In genomic region chr3:172622916-172623700, GRCh38 we compare ENCODE assay signal across 8 cellular contexts.
DNase-seq lines count a peak whose midpoint lies in the region; ATAC-seq and TF ChIP-seq lines count a peak whose summit lies in the region.

No MANE protein-coding gene starts in this region.

- 32% methylated on average over 10 of the region's 10 CpGs for WGBS in urinary bladder

- H3K4me3 Mint-ChIP-seq in T-helper 1 cell treated with Interleukin-12 subunit alpha and Interleukin-12 subunit beta and Interleukin-4 antibody, amounts not matched to agents 30 μg/mL and 1 μg/mL, for 36 hours: peak overlapping the region; percentile 44
- no peak overlapping the region for H3K4me3 Mint-ChIP-seq in memory B cell

- H3K27me3 Mint-ChIP-seq in T-helper 1 cell treated with Interleukin-12 subunit alpha and Interleukin-12 subunit beta and Interleukin-4 antibody, amounts not matched to agents 30 μg/mL and 1 μg/mL, for 36 hours (ENCODE audit: low read depth): no peaks in the 10 kb centered on the region
- H3K27me3 Mint-ChIP-seq in memory B cell: peaks cover 1% of the 10 kb centered on the region

- peaks cover 7% of the 10 kb centered on the region for H3K9me3 Mint-ChIP-seq in T-helper 1 cell treated with Interleukin-12 subunit alpha and Interleukin-12 subunit beta and Interleukin-4 antibody, amounts not matched to agents 30 μg/mL and 1 μg/mL, for 36 hours
- no peaks in the 10 kb centered on the region for H3K9me3 Mint-ChIP-seq in memory B cell

- H3K27ac ChIP-seq in coronary artery (no peak overlapping the region), urinary bladder (ENCODE audit: low read depth) (peak overlapping the region; percentile 38)

- TF ChIP-seq CTCF in coronary artery (IDR thresholded peaks at IDR 0.05): peak; percentile 52

- peaks cover 4% of the 10 kb centered on the region for H3K36me3 Mint-ChIP-seq in T-helper 1 cell treated with Interleukin-12 subunit alpha and Interleukin-12 subunit beta and Interleukin-4 antibody, amounts not matched to agents 30 μg/mL and 1 μg/mL, for 36 hours (ENCODE audit: low read depth)
- H3K36me3 Mint-ChIP-seq in memory B cell: peaks cover 1% of the 10 kb centered on the region

- no peaks in the 10 kb centered on the region for H3K36me3 ChIP-seq in urinary bladder (ENCODE audit: insufficient read depth)

- ATAC-seq in memory B cell (ENCODE audit: low read depth) (peak; percentile 42), GM19324 (IDR thresholded peaks at IDR 0.05; ENCODE audit: low FRiP score, unreplicated experiment) (no peak)

- no peaks in the 10 kb centered on the region for H3K4me1 ChIP-seq in urinary bladder (ENCODE audit: insufficient read depth)

- no peak overlapping the region for H3K4me3 ChIP-seq in coronary artery
- H3K4me3 ChIP-seq in urinary bladder (ENCODE audit: low read depth, low read length): no peak overlapping the region

- DNase-seq in DMS153 (lab: John Stamatoyannopoulos, UW) (peak; percentile 33), HT1080 (ENCODE audit: low read depth) (peak; percentile 76), coronary artery (ENCODE audit: low spot score) (no peak), memory B cell (ENCODE audit: low spot score in 2 of 2) (peak in 1 of 2 donors; percentile 10), mesenteric fat pad (ENCODE audit: low spot score) (no peak)

- peak overlapping the region; percentile 67 for H3K27ac Mint-ChIP-seq in T-helper 1 cell treated with Interleukin-12 subunit alpha and Interleukin-12 subunit beta and Interleukin-4 antibody, amounts not matched to agents 30 μg/mL and 1 μg/mL, for 36 hours
- no peak overlapping the region for H3K27ac Mint-ChIP-seq in memory B cell

- peaks cover 19% of the 10 kb centered on the region for H3K4me1 Mint-ChIP-seq in T-helper 1 cell treated with Interleukin-12 subunit alpha and Interleukin-12 subunit beta and Interleukin-4 antibody, amounts not matched to agents 30 μg/mL and 1 μg/mL, for 36 hours (ENCODE audit: low read depth)
- H3K4me1 Mint-ChIP-seq in memory B cell: no peaks in the 10 kb centered on the region

Comparison
In these comparisons a context has a peak if more than half of its experiments do, and no peak if none do; other contexts are left out.
1. DNase-seq: peak in DMS153 (single experiment) and HT1080 (single experiment); none in coronary artery (single experiment) and mesenteric fat pad (single experiment).